In the genomic region with DNA sequence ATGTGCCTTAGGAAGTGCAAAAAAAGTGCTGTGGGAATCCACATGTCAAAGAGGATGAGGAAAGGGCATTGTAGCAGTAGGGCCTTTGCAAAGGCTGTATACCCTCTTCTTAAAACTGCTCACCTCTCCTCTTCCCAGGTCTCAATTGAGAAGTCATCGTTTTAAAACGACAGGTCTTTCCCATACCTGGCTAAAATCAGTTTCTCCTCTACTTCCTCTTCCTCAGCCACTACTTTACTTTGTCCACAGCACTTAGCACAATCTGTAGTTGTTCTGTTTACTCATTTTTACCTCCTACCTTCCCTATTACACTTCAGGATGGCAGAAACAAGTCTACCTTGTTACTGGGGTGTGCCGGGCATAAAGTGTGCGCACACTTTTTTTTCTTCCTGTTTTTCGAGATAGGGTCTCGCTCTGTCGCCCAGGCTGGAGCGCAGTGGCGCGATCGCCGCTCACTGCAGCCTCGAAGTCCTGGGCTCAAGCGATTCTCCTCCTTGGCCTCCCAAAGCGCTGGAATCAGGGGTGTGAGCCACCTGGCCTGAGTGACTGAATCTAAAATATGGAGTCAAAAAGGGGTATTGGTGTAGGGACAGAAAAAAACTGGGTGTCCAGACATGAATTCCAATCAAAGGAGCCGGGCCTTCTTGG, we compare ENCODE assay signal across 8 cellular contexts.
DNase-seq lines count a peak whose midpoint lies in the region; TF ChIP-seq lines count a peak whose summit lies in the region.

No MANE protein-coding gene starts in this region.

- no peaks in the 10 kb centered on the region for H3K36me3 ChIP-seq in HAP-1 (replicated peaks)
- no peaks in the 10 kb centered on the region for H3K36me3 ChIP-seq in duodenal mucosa (ENCODE audit: control insufficient read depth in 1 of 2, insufficient read depth in 2 of 2, low read length in 2 of 2)
- H3K36me3 ChIP-seq in muscle layer of duodenum (ENCODE audit: control insufficient read depth in 1 of 2, insufficient read depth in 2 of 2, low read length in 2 of 2) = no peaks in the 10 kb centered on the region

- peak overlapping the region; percentile 65 for H3K4me3 ChIP-seq in GM12865 (ENCODE audit: low read depth, low read length)
- peak overlapping the region; percentile 54 for H3K4me3 ChIP-seq in HAP-1
- H3K4me3 ChIP-seq in duodenal mucosa (ENCODE audit: low read depth in 1 of 2, low read length in 2 of 2) = peak overlapping the region; percentile 83 to 90
- H3K4me3 ChIP-seq in muscle layer of duodenum (ENCODE audit: low read depth in 1 of 2, low read length in 2 of 2) = peak overlapping the region; percentile 64 to 73

- DNase-seq in GM12865 (ENCODE audit: low read depth) (peak; percentile 48), HAP-1 (ENCODE audit: low spot score in 2 of 2) (no peak), NOMO-1 treated with DMSO at 0.1 percent for 48 hours (lab: John Stamatoyannopoulos, UW; ENCODE audit: unreplicated experiment) (peak; percentile 61), GM19238 (ENCODE audit: insufficient read length, low spot score) (no peak), DMS153 (lab: John Stamatoyannopoulos, UW) (no peak), NK-92 (lab: John Stamatoyannopoulos, UW; ENCODE audit: unreplicated experiment) (no peak)

- H3K27ac ChIP-seq in duodenal mucosa (ENCODE audit: low read depth, low read length) (peak overlapping the region; percentile 72), muscle layer of duodenum (ENCODE audit: low read length) (peak overlapping the region; percentile 90)

- H3K9me3 ChIP-seq in HAP-1 (no peaks in the 10 kb centered on the region), duodenal mucosa (ENCODE audit: control insufficient read depth in 1 of 2, low read length in 2 of 2) (no peaks in the 10 kb centered on the region), muscle layer of duodenum (ENCODE audit: control insufficient read depth in 1 of 2, low read length in 2 of 2) (no peaks in the 10 kb centered on the region)

- no peak for TF ChIP-seq CTCF in GM12865 (IDR thresholded peaks at IDR 0.05; ENCODE audit: insufficient read depth, low read depth, low read length, missing control alignments)

- in situ Hi-C loops in HAP-1 (cut with MboI; ENCODE audit: low sequenced_read_pairs) = no loop called here

- H3K4me1 ChIP-seq in HAP-1 = peaks cover 19% of the 10 kb centered on the region
- H3K4me1 ChIP-seq in duodenal mucosa (ENCODE audit: control insufficient read depth in 1 of 2, insufficient read depth in 2 of 2, low read length in 2 of 2) = peaks cover 11 to 12% of the 10 kb centered on the region in 2 donors
- H3K4me1 ChIP-seq in muscle layer of duodenum (ENCODE audit: control insufficient read depth in 1 of 2, insufficient read depth in 2 of 2, low read length in 2 of 2) = peaks cover 0 to 5% of the 10 kb centered on the region in 2 donors

- H3K9ac ChIP-seq in duodenal mucosa (ENCODE audit: low read depth in 1 of 2, low read length in 2 of 2) = peak overlapping the region; percentile 70 to 85

- H3K27me3 ChIP-seq in HAP-1 (ENCODE audit: low read depth) (no peaks in the 10 kb centered on the region), duodenal mucosa (ENCODE audit: control insufficient read depth in 1 of 2, insufficient read depth in 2 of 2, low read length in 2 of 2) (no peaks in the 10 kb centered on the region), muscle layer of duodenum (ENCODE audit: low read depth, low read length) (no peaks in the 10 kb centered on the region)

Comparison
In these comparisons a context has a peak if more than half of its experiments do, and no peak if none do; other contexts are left out.
1. DNase-seq: peak in GM12865 (single experiment) and NOMO-1 treated with DMSO at 0.1 percent for 48 hours (single experiment); none in HAP-1 (0 of 2), GM19238 (single experiment), DMS153 (single experiment) and NK-92 (single experiment).
2. Peak in every context shown above with its lines, with median percentiles within 50 percentile points of each other: H3K4me3 ChIP-seq.